In genomic region chr15:81304226-81304625, GRCh38 we compare ENCODE assay signal across 9 cellular contexts. TPM values are rescaled to one million over a fixed set of nuclear protein-coding genes. Genes with fewer than 3 reads are reported as not detected.
DNase-seq lines count a peak whose midpoint lies in the region; ATAC-seq and TF ChIP-seq lines count a peak whose summit lies in the region.
"Had no signal": no experiment of that assay in that cellular context is flagged by ENCODE, and none has a peak within 500 bp of the region (broad histone marks: within the 10 kb centered on the region; RNA-seq: fewer than 3 reads in every experiment).

No MANE protein-coding gene starts in this region.

- H3K4me1 ChIP-seq in CD4-positive, CD25-positive, alpha-beta regulatory T cell (ENCODE audit: control insufficient read depth, insufficient read depth, low read length, poor library complexity, severe bottlenecking), result peaks cover 74% of the 10 kb centered on the region
- peaks cover 46 to 59% of the 10 kb centered on the region in 2 donors for H3K4me1 ChIP-seq in naive thymus-derived CD4-positive, alpha-beta T cell (ENCODE audit: control insufficient read depth in 2 of 2, insufficient read depth in 2 of 2, low read length in 2 of 2)

- H3K27ac ChIP-seq in CD4-positive, CD25-positive, alpha-beta regulatory T cell (ENCODE audit: insufficient read depth, low read length, poor library complexity, severe bottlenecking), result peak overlapping the region; percentile 94
- peak overlapping the region; percentile 87 for H3K27ac ChIP-seq in naive thymus-derived CD4-positive, alpha-beta T cell (ENCODE audit: low read depth, low read length)

- ATAC-seq in CD4-positive, CD25-positive, alpha-beta regulatory T cell (ENCODE audit: low read depth in 2 of 2), result peak; percentile 11 to 17
- peak; percentile 44 for ATAC-seq in naive thymus-derived CD4-positive, alpha-beta T cell
- no peak for ATAC-seq in GM21717 (IDR thresholded peaks at IDR 0.05; ENCODE audit: unreplicated experiment)

- no peaks in the 10 kb centered on the region for H3K27me3 ChIP-seq in CD4-positive, CD25-positive, alpha-beta regulatory T cell (ENCODE audit: control insufficient read depth, insufficient read depth, low read length)
- H3K27me3 ChIP-seq in naive thymus-derived CD4-positive, alpha-beta T cell (ENCODE audit: control insufficient read depth in 2 of 2, insufficient read depth in 2 of 2, low read length in 2 of 2), result no peaks in the 10 kb centered on the region

- CTCF ChIA-PET in naive thymus-derived CD4-positive, alpha-beta T cell (lab: Charles Lee), result interaction anchor here (16.1 kb wide), 1 partner anchor 30 kb away, joined by 128 read pairs; no protein-coding TSS in a partner anchor

- H3K4me3 ChIP-seq in CD4-positive, CD25-positive, alpha-beta regulatory T cell (ENCODE audit: low read depth, low read length), result peak overlapping the region; percentile 97
- no peak overlapping the region for H3K4me3 ChIP-seq in NB4 (ENCODE audit: low read depth, low read length)
- H3K4me3 ChIP-seq in naive thymus-derived CD4-positive, alpha-beta T cell (ENCODE audit: low read length), result peak overlapping the region; percentile 74

- H3K9me3 ChIP-seq in CD4-positive, CD25-positive, alpha-beta regulatory T cell (ENCODE audit: control insufficient read depth in 2 of 2, low read length in 2 of 2), result no peaks in the 10 kb centered on the region
- no peaks in the 10 kb centered on the region for H3K9me3 ChIP-seq in naive thymus-derived CD4-positive, alpha-beta T cell (ENCODE audit: control insufficient read depth in 2 of 3, low read length in 3 of 3)

- DNase-seq in CD4-positive, CD25-positive, alpha-beta regulatory T cell, result no peak
- peak; percentile 38 for DNase-seq in NB4 (ENCODE audit: low read depth)
- no peak for DNase-seq in naive thymus-derived CD4-positive, alpha-beta T cell
- DNase-seq in iPS-NIHi11 (ENCODE audit: low spot score), result no peak
- DNase-seq in NAMALWA (ENCODE audit: low spot score), result no peak
- DNase-seq in DMS79 treated with DMSO at 0.1 percent for 48 hours (lab: John Stamatoyannopoulos, UW), result no peak
- DNase-seq: NCI-H524 had no signal

- no peak for TF ChIP-seq POLR2A in NB4 (IDR thresholded peaks at IDR 0.05; ENCODE audit: extremely low read depth, insufficient read length)

- no peaks in the 10 kb centered on the region for H3K27me3 Mint-ChIP-seq in CD4-positive, CD25-positive, alpha-beta regulatory T cell
- no peaks in the 10 kb centered on the region for H3K27me3 Mint-ChIP-seq in dendritic cell treated with granulocyte-macrophage colony-stimulating factor and Interleukin-4, amounts not matched to agents 40 ng/mL and 50 ng/mL, for 4 days
- no peaks in the 10 kb centered on the region for H3K27me3 Mint-ChIP-seq in naive thymus-derived CD4-positive, alpha-beta T cell

- peaks cover 100% of the 10 kb centered on the region for H3K36me3 ChIP-seq in CD4-positive, CD25-positive, alpha-beta regulatory T cell (ENCODE audit: control insufficient read depth, insufficient read depth, low read length)
- H3K36me3 ChIP-seq in naive thymus-derived CD4-positive, alpha-beta T cell (ENCODE audit: control insufficient read depth in 2 of 3, insufficient read depth in 3 of 3, low read length in 3 of 3), result peaks cover 76 to 99% (median 82%) of the 10 kb centered on the region in 3 experiments

- H3K4me3 Mint-ChIP-seq in CD4-positive, CD25-positive, alpha-beta regulatory T cell, result peak overlapping the region; percentile 99 to 100 (median 100)
- no peak overlapping the region for H3K4me3 Mint-ChIP-seq in dendritic cell treated with granulocyte-macrophage colony-stimulating factor and Interleukin-4, amounts not matched to agents 40 ng/mL and 50 ng/mL, for 4 days
- H3K4me3 Mint-ChIP-seq in naive thymus-derived CD4-positive, alpha-beta T cell, result peak overlapping the region; percentile 80 to 100 (median 98)

- TF ChIP-seq CTCF in NB4 (IDR thresholded peaks at IDR 0.05; ENCODE audit: low read depth, low read length), result no peak

- H3K9me3 Mint-ChIP-seq in CD4-positive, CD25-positive, alpha-beta regulatory T cell, result no peaks in the 10 kb centered on the region
- no peaks in the 10 kb centered on the region for H3K9me3 Mint-ChIP-seq in dendritic cell treated with granulocyte-macrophage colony-stimulating factor and Interleukin-4, amounts not matched to agents 40 ng/mL and 50 ng/mL, for 4 days
- no peaks in the 10 kb centered on the region for H3K9me3 Mint-ChIP-seq in naive thymus-derived CD4-positive, alpha-beta T cell

- POLR2A ChIA-PET in naive thymus-derived CD4-positive, alpha-beta T cell (lab: Charles Lee), result interaction anchor here (1.5 to 23.2 kb wide), 6 partner anchors 8 to 38 kb away, joined by 4 to 642 read pairs (median 344); partner anchors contain the start of gene STARD5

- peaks cover 92% of the 10 kb centered on the region for H3K36me3 Mint-ChIP-seq in CD4-positive, CD25-positive, alpha-beta regulatory T cell
- H3K36me3 Mint-ChIP-seq in dendritic cell treated with granulocyte-macrophage colony-stimulating factor and Interleukin-4, amounts not matched to agents 40 ng/mL and 50 ng/mL, for 4 days (ENCODE audit: low read depth), result peaks cover 100% of the 10 kb centered on the region
- H3K36me3 Mint-ChIP-seq in naive thymus-derived CD4-positive, alpha-beta T cell, result peaks cover 46 to 92% (median 86%) of the 10 kb centered on the region in 5 donors

- intact Hi-C loops in dendritic cell treated with granulocyte-macrophage colony-stimulating factor and Interleukin-4, amounts not matched to agents 40 ng/mL and 50 ng/mL, for 4 days (cut with micrococcal nuclease), result loop anchor here (1.0 kb wide), 1 partner anchor 8 kb away; no protein-coding TSS in a partner anchor
- intact Hi-C loops in naive thymus-derived CD4-positive, alpha-beta T cell (cut with micrococcal nuclease), result loop anchor here (1.0 kb wide), 3 partner anchors 8 to 29 kb away; no protein-coding TSS in a partner anchor

- H3K4me1 Mint-ChIP-seq in CD4-positive, CD25-positive, alpha-beta regulatory T cell, result peaks cover 28 to 84% (median 46%) of the 10 kb centered on the region in 4 donors
- peaks cover 87% of the 10 kb centered on the region for H3K4me1 Mint-ChIP-seq in dendritic cell treated with granulocyte-macrophage colony-stimulating factor and Interleukin-4, amounts not matched to agents 40 ng/mL and 50 ng/mL, for 4 days (ENCODE audit: low read depth)
- H3K4me1 Mint-ChIP-seq in naive thymus-derived CD4-positive, alpha-beta T cell, result peaks cover 48 to 88% (median 78%) of the 10 kb centered on the region in 7 donors

- peak overlapping the region; percentile 89 to 100 (median 100) for H3K27ac Mint-ChIP-seq in CD4-positive, CD25-positive, alpha-beta regulatory T cell
- peak overlapping the region; percentile 94 for H3K27ac Mint-ChIP-seq in dendritic cell treated with granulocyte-macrophage colony-stimulating factor and Interleukin-4, amounts not matched to agents 40 ng/mL and 50 ng/mL, for 4 days
- H3K27ac Mint-ChIP-seq in naive thymus-derived CD4-positive, alpha-beta T cell, result peak overlapping the region; percentile 80 to 99 (median 96)

RNA-seq across cellular contexts. Expression of gene STARD5, which starts 19.7 kb away (rescaled TPM):
- 6.6 TPM for total RNA-seq in CD4-positive, CD25-positive, alpha-beta regulatory T cell
- polyA plus RNA-seq in CD4-positive, CD25-positive, alpha-beta regulatory T cell, result 1 to 10 TPM; 4.0 to 5.0 (median 4.1) TPM
- total RNA-seq in naive thymus-derived CD4-positive, alpha-beta T cell, result 10 to 100 TPM in 3 of 5 experiments, 1 to 10 TPM in 2; 5.0 to 11.7 (median 10.1) TPM
- 10 to 100 TPM in 1 of 2 donors, 1 to 10 TPM in 1; 5.2 to 13.5 TPM for polyA plus RNA-seq in naive thymus-derived CD4-positive, alpha-beta T cell
